ENCODE assay signal across 35 cellular contexts in the genomic region with DNA sequence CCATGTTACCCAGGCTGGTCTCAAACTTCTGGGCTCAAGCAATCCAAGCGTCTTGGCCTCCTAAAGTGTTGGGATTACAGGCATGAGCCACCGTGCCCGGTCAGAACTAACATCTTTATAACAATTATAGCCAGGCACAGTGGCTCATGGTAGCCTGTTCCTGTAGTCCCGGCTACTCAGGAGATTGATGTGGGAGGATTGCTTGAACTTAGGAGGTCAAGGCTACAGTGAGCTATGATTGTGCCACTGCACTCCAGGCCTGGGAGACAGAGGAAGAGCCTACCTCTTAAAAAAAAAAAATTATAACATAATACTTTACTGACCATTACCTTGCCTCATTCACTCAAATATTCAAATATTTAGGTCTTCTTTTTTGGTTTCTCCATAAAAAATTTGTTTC. TPM values are rescaled to one million over a fixed set of nuclear protein-coding genes. Genes with fewer than 3 reads are reported as not detected.
"Had no signal": no experiment of that assay in that cellular context is flagged by ENCODE, and none has a peak within 500 bp of the region (broad histone marks: within the 10 kb centered on the region; RNA-seq: fewer than 3 reads in every experiment).

No MANE protein-coding gene starts in this region.

- H3K36me3 ChIP-seq: brain microvascular endothelial cell, esophagus muscularis mucosa, gastrocnemius medialis, heart left ventricle had no signal

- H3K27ac ChIP-seq: brain microvascular endothelial cell, esophagus muscularis mucosa, foreskin keratinocyte, gastrocnemius medialis, heart left ventricle had no signal

- H3K4me3 ChIP-seq: esophagus muscularis mucosa, gastrocnemius medialis, heart left ventricle had no signal

- H3K9me3 ChIP-seq: esophagus muscularis mucosa, gastrocnemius medialis, heart left ventricle had no signal

- ATAC-seq: activated CD4-positive, alpha-beta T cell treated with anti-CD3 and anti-CD28 coated beads for 36 hours; activated CD8-positive, alpha-beta memory T cell treated with anti-CD3 and anti-CD28 coated beads, Interleukin-2, amount 10 ng/mL, durations not matched to agents 7 days and 5 days; activated CD8-positive, alpha-beta T cell treated with anti-CD3 and anti-CD28 coated beads, Interleukin-2, amount 10 ng/mL, durations not matched to agents 7 days and 5 days; activated naive CD8-positive, alpha-beta T cell treated with anti-CD3 and anti-CD28 coated beads, Interleukin-2, amount 50 U/mL, for 24 hours; effector memory CD8-positive, alpha-beta T cell; foreskin keratinocyte; gastrocnemius medialis; heart left ventricle; T-helper 17 cell had no signal

- H3K27me3 ChIP-seq: brain microvascular endothelial cell, esophagus muscularis mucosa, foreskin keratinocyte, gastrocnemius medialis, heart left ventricle had no signal

- DNase-seq: activated CD4-positive, alpha-beta memory T cell treated with anti-CD3 and anti-CD28 coated beads for 36 hours; activated CD4-positive, alpha-beta T cell treated with anti-CD3 and anti-CD28 coated beads for 36 hours; activated CD4-positive, alpha-beta T cell treated with anti-CD3 and anti-CD28 coated beads, Interleukin-2, amount 10 ng/mL, durations not matched to agents 24 days and 14 days; activated CD4-positive, CD25-positive, alpha-beta regulatory T cell; activated CD4-positive, CD25-positive, alpha-beta regulatory T cell treated with anti-CD3 and anti-CD28 coated beads, Interleukin-2, amount 50 U/mL, for 72 hours; activated CD8-positive, alpha-beta memory T cell treated with anti-CD3 and anti-CD28 coated beads, Interleukin-2, amount 10 ng/mL, durations not matched to agents 7 days and 5 days; activated CD8-positive, alpha-beta memory T cell treated with anti-CD3 and anti-CD28 coated beads, Interleukin-2, amount 50 U/mL, for 4 hours; activated CD8-positive, alpha-beta T cell treated with anti-CD3 and anti-CD28 coated beads, Interleukin-2, amount 10 ng/mL, durations not matched to agents 7 days and 5 days; activated effector memory CD4-positive, alpha-beta T cell treated with anti-CD3 and anti-CD28 coated beads, Interleukin-2, amount 50 U/mL, for 16 hours; activated naive CD4-positive, alpha-beta T cell treated with anti-CD3 and anti-CD28 coated beads for 36 hours; activated naive CD8-positive, alpha-beta T cell treated with anti-CD3 and anti-CD28 coated beads for 36 hours; activated naive CD8-positive, alpha-beta T cell treated with anti-CD3 and anti-CD28 coated beads, Interleukin-2, amount 50 U/mL, for 24 hours; activated T-cell treated with anti-CD3 and anti-CD28 coated beads, Interleukin-2, amount 50 U/mL, for 1 hour; activated T-cell treated with anti-CD3 and anti-CD28 coated beads, Interleukin-2, amount 50 U/mL, for 48 hours; brain microvascular endothelial cell; caudate nucleus; cortex of kidney; effector CD4-positive, alpha-beta T cell; effector memory CD8-positive, alpha-beta T cell; erythroblast; foreskin keratinocyte; gastrocnemius medialis; glutamatergic neuron; heart left ventricle; T-helper 1 cell; T-helper 17 cell; T1000 had no signal

RNA-seq across cellular contexts. Expression of gene MYMX, which starts 16.8 kb away (rescaled TPM):
- total RNA-seq: activated CD4-positive, alpha-beta memory T cell treated with anti-CD3 and anti-CD28 coated beads for 36 hours; activated CD4-positive, alpha-beta T cell treated with anti-CD3 and anti-CD28 coated beads for 36 hours; activated CD4-positive, alpha-beta T cell treated with anti-CD3 and anti-CD28 coated beads, Interleukin-2, amount 10 ng/mL, durations not matched to agents 24 days and 14 days; activated CD8-positive, alpha-beta memory T cell treated with anti-CD3 and anti-CD28 coated beads for 36 hours; activated CD8-positive, alpha-beta memory T cell treated with anti-CD3 and anti-CD28 coated beads, Interleukin-2, amount 10 ng/mL, durations not matched to agents 7 days and 5 days; activated CD8-positive, alpha-beta T cell treated with anti-CD3 and anti-CD28 coated beads, Interleukin-2, amount 10 ng/mL, durations not matched to agents 7 days and 5 days; activated naive CD4-positive, alpha-beta T cell treated with anti-CD3 and anti-CD28 coated beads for 36 hours; activated naive CD8-positive, alpha-beta T cell treated with anti-CD3 and anti-CD28 coated beads for 36 hours; activated T-helper 1 cell treated with anti-CD3 and anti-CD28 coated beads, Interleukin-12 subunit alpha, Interleukin-12 subunit beta, Interleukin-2, Interleukin-4 antibody, amounts not matched to agents 30 ng/mL and 10 ng/mL and 1 ng/mL, durations not matched to agents 14 hours and 24 hours and 36 hours; activated T-helper 2 cell treated with anti-CD3 and anti-CD28 coated beads, Interferon-gamma antibody, Interleukin-2, Interleukin-4, amounts not matched to agents 10 μg/mL and 5 μg/mL and 100 μg/mL, durations not matched to agents 14 hours and 24 hours and 36 hours; astrocyte; bronchial epithelial cell; chondrocyte; dermis blood vessel endothelial cell; esophagus muscularis mucosa; foreskin keratinocyte; gastrocnemius medialis; T-helper 17 cell had no signal
- polyA plus RNA-seq: foreskin keratinocyte had no signal

RNA-seq across cellular contexts. Expression of gene CAPN11, which starts 41.3 kb away (rescaled TPM):
- total RNA-seq: activated CD8-positive, alpha-beta memory T cell treated with anti-CD3 and anti-CD28 coated beads for 36 hours; activated CD8-positive, alpha-beta memory T cell treated with anti-CD3 and anti-CD28 coated beads, Interleukin-2, amount 10 ng/mL, durations not matched to agents 7 days and 5 days; activated naive CD4-positive, alpha-beta T cell treated with anti-CD3 and anti-CD28 coated beads for 36 hours; activated T-helper 1 cell treated with anti-CD3 and anti-CD28 coated beads, Interleukin-12 subunit alpha, Interleukin-12 subunit beta, Interleukin-2, Interleukin-4 antibody, amounts not matched to agents 30 ng/mL and 10 ng/mL and 1 ng/mL, durations not matched to agents 14 hours and 24 hours and 36 hours; astrocyte; bronchial epithelial cell; foreskin keratinocyte had no signal
- polyA plus RNA-seq: foreskin keratinocyte had no signal
